10 cellular contexts compared by ENCODE assay signal in genomic region chr6:41503435-41503768, GRCh38. TPM values are rescaled to one million over a fixed set of nuclear protein-coding genes. Genes with fewer than 3 reads are reported as not detected.
DNase-seq lines count a peak whose midpoint lies in the region; ATAC-seq and TF ChIP-seq lines count a peak whose summit lies in the region.
"Had no signal": no experiment of that assay in that cellular context is flagged by ENCODE, and none has a peak within 500 bp of the region (broad histone marks: within the 10 kb centered on the region; RNA-seq: fewer than 3 reads in every experiment).

No MANE protein-coding gene starts in this region.

- no peak for DNase-seq in left ventricle myocardium inferior
- no peak for DNase-seq in Right ventricle myocardium superior
- no peak for DNase-seq in central memory CD8-positive, alpha-beta T cell (ENCODE audit: low spot score in 2 of 2)
- DNase-seq in natural killer cell, result no peak
- DNase-seq in upper lobe of left lung, result no peak
- DNase-seq in activated T-cell treated with anti-CD3 and anti-CD28 coated beads, Interleukin-2, amount 50 U/mL, for 24 hours, result no peak
- DNase-seq: cerebellar nuclear complex, NCI-H2081 treated with DMSO at 0.1 percent for 48 hours had no signal

- TF ChIP-seq CTCF in left ventricle myocardium inferior (IDR thresholded peaks at IDR 0.05; ENCODE audit: borderline replicate concordance), result no peak
- no peak for TF ChIP-seq CTCF in natural killer cell (IDR thresholded peaks at IDR 0.05)
- TF ChIP-seq CTCF in upper lobe of left lung (IDR thresholded peaks at IDR 0.05), result no peak

- no peak for TF ChIP-seq POLR2A in upper lobe of left lung (IDR thresholded peaks at IDR 0.05)

- intact Hi-C loops in left ventricle myocardium inferior (cut with micrococcal nuclease) (no loop called here), Right ventricle myocardium superior (cut with DNase I) (no loop called here), natural killer cell (cut with micrococcal nuclease) (no loop called here)

- H3K36me3 Mint-ChIP-seq in central memory CD8-positive, alpha-beta T cell (ENCODE audit: insufficient read depth), result peaks cover 2% of the 10 kb centered on the region
- no peaks in the 10 kb centered on the region for H3K36me3 Mint-ChIP-seq in natural killer cell
- no peaks in the 10 kb centered on the region for H3K36me3 Mint-ChIP-seq in activated T-cell treated with anti-CD3 and anti-CD28 coated beads, Interleukin-2, amount 50 U/mL, for 24 hours (ENCODE audit: low read depth)

- H3K4me3 ChIP-seq in left ventricle myocardium inferior, result peak overlapping the region; percentile 62
- H3K4me3 ChIP-seq in upper lobe of left lung, result peak overlapping the region in 3 of 4 donors; percentile 32 to 47 (median 40)

- H3K27ac ChIP-seq in left ventricle myocardium inferior (replicated peaks) (no peak overlapping the region), upper lobe of left lung (peak overlapping the region in 3 of 4 donors; percentile 5 to 81 (median 79))

- H3K9me3 Mint-ChIP-seq in central memory CD8-positive, alpha-beta T cell, result no peaks in the 10 kb centered on the region
- no peaks in the 10 kb centered on the region for H3K9me3 Mint-ChIP-seq in natural killer cell
- H3K9me3 Mint-ChIP-seq in activated T-cell treated with anti-CD3 and anti-CD28 coated beads, Interleukin-2, amount 50 U/mL, for 24 hours, result no peaks in the 10 kb centered on the region

- H3K9me3 ChIP-seq in left ventricle myocardium inferior (replicated peaks) (no peaks in the 10 kb centered on the region), upper lobe of left lung (no peaks in the 10 kb centered on the region)

- ATAC-seq in Right ventricle myocardium superior (ENCODE audit: poor library complexity), result no peak
- no peak for ATAC-seq in central memory CD8-positive, alpha-beta T cell (replicated peaks; ENCODE audit: extremely low read depth, poor library complexity, severe bottlenecking)
- no peak for ATAC-seq in natural killer cell
- ATAC-seq in upper lobe of left lung (ENCODE audit: low FRiP score in 2 of 2), result no peak
- no peak for ATAC-seq in GM21619 (IDR thresholded peaks at IDR 0.05; ENCODE audit: unreplicated experiment)
- ATAC-seq in HG03442 (IDR thresholded peaks at IDR 0.05; ENCODE audit: unreplicated experiment), result no peak

- H3K27me3 ChIP-seq in left ventricle myocardium inferior (ENCODE audit: low read depth), result peaks cover 60% of the 10 kb centered on the region
- H3K27me3 ChIP-seq in upper lobe of left lung, result peaks cover 0 to 17% (median 5%) of the 10 kb centered on the region in 4 donors

- H3K36me3 ChIP-seq in left ventricle myocardium inferior, result no peaks in the 10 kb centered on the region
- no peaks in the 10 kb centered on the region for H3K36me3 ChIP-seq in upper lobe of left lung

- no peak for TF ChIP-seq EP300 in upper lobe of left lung (IDR thresholded peaks at IDR 0.05)

- H3K4me3 Mint-ChIP-seq in central memory CD8-positive, alpha-beta T cell, result peak overlapping the region; percentile 14
- H3K4me3 Mint-ChIP-seq in natural killer cell, result peak overlapping the region; percentile 65
- no peak overlapping the region for H3K4me3 Mint-ChIP-seq in activated T-cell treated with anti-CD3 and anti-CD28 coated beads, Interleukin-2, amount 50 U/mL, for 24 hours

- 19 to 30% methylated on average over 2 of the region's 2 CpGs for WGBS in upper lobe of left lung, 2 donors

- H3K4me1 ChIP-seq in left ventricle myocardium inferior (peaks cover 30% of the 10 kb centered on the region), upper lobe of left lung (peaks cover 17 to 30% (median 26%) of the 10 kb centered on the region in 4 donors)

- no peak overlapping the region for H3K27ac Mint-ChIP-seq in central memory CD8-positive, alpha-beta T cell (ENCODE audit: low read depth)
- H3K27ac Mint-ChIP-seq in natural killer cell, result no peak overlapping the region
- no peak overlapping the region for H3K27ac Mint-ChIP-seq in activated T-cell treated with anti-CD3 and anti-CD28 coated beads, Interleukin-2, amount 50 U/mL, for 24 hours

- peaks cover 14% of the 10 kb centered on the region for H3K4me1 Mint-ChIP-seq in central memory CD8-positive, alpha-beta T cell
- peaks cover 19 to 38% of the 10 kb centered on the region in 2 donors for H3K4me1 Mint-ChIP-seq in natural killer cell
- H3K4me1 Mint-ChIP-seq in activated T-cell treated with anti-CD3 and anti-CD28 coated beads, Interleukin-2, amount 50 U/mL, for 24 hours (ENCODE audit: low read depth), result peaks cover 19% of the 10 kb centered on the region

- H3K27me3 Mint-ChIP-seq in central memory CD8-positive, alpha-beta T cell, result peaks cover 66% of the 10 kb centered on the region
- peaks cover 51 to 65% of the 10 kb centered on the region in 2 donors for H3K27me3 Mint-ChIP-seq in natural killer cell (ENCODE audit: low read depth in 2 of 2)
- peaks cover 62% of the 10 kb centered on the region for H3K27me3 Mint-ChIP-seq in activated T-cell treated with anti-CD3 and anti-CD28 coated beads, Interleukin-2, amount 50 U/mL, for 24 hours

RNA-seq across cellular contexts. Expression of gene FOXP4, which starts 42.8 kb away (rescaled TPM):
- total RNA-seq in left ventricle myocardium inferior (15.0 TPM), Right ventricle myocardium superior (14.4 TPM), natural killer cell (10 to 100 TPM; 11.2 to 21.1 (median 14.7) TPM), upper lobe of left lung (10 to 100 TPM; 21.0 to 52.2 (median 27.7) TPM)
